8 cellular contexts compared by ENCODE assay signal in the genomic region with DNA sequence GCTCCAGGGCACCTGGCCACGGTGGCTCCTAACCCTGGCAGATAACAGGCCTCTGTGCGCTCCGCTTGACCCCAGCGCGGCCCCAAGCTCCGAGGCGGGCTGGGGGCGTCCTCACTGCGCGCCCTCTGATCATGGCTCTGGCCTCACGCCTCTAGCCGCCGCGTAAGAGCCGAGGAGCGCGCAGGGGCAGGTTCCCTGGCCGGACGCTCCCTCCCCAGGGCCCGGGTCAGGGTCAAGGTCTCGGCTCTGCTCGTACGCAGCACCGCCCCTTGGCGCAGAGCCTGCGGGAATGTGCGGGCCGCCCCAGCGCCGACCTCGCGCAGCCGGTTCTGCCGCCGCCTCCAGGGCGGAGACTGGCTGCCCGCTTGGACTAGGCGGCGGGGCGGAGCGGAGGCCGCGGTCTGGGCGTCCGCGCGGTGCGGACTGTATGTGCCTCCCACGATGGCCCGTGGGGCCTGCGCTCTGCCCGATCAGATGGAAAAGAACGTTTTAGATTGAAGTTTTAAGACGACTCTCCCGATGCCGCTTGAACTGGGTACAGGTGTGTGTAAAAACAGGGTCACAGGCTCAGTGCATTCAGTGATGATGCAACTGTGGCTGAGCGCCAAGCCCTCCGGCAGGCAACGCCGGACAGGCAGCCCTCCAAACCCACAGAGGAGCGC. TPM values are rescaled to one million over a fixed set of nuclear protein-coding genes. Genes with fewer than 3 reads are reported as not detected.
DNase-seq lines count a peak whose midpoint lies in the region; ATAC-seq and TF ChIP-seq lines count a peak whose summit lies in the region.

No MANE protein-coding gene starts in this region.

- H3K4me2 ChIP-seq in trophoblast cell (ENCODE audit: low read length) = peak overlapping the region; percentile 80

- H3K4ac ChIP-seq in trophoblast cell (ENCODE audit: low read depth, low read length) = no peak overlapping the region

- DNase-seq in CD4-positive, alpha-beta T cell = peak in 1 of 10 experiments; percentile 4
- peak; percentile 48 for DNase-seq in GM19238 (ENCODE audit: insufficient read length, low spot score)
- peak; percentile 56 for DNase-seq in NB4 (ENCODE audit: low read depth)
- peak; percentile 74 to 87 (median 79) for DNase-seq in adrenal gland
- DNase-seq in left ventricle myocardium inferior = peak; percentile 88
- peak; percentile 96 to 98 for DNase-seq in trophoblast cell

- H3K27ac Mint-ChIP-seq in CD4-positive, alpha-beta T cell = no peak overlapping the region

- H3K4me1 Mint-ChIP-seq in CD4-positive, alpha-beta T cell (ENCODE audit: low read depth) = peaks cover 30% of the 10 kb centered on the region

- H4K91ac ChIP-seq in trophoblast cell (ENCODE audit: low read depth, low read length) = no peak overlapping the region

- TF ChIP-seq POLR2A in NB4 (IDR thresholded peaks at IDR 0.05; ENCODE audit: extremely low read depth, insufficient read length) = no peak
- TF ChIP-seq POLR2A in adrenal gland (IDR thresholded peaks at IDR 0.05) = no peak

- H2BK120ac ChIP-seq in trophoblast cell (ENCODE audit: insufficient read depth, low read length, poor library complexity) = no peak overlapping the region

- H3K23ac ChIP-seq in trophoblast cell (ENCODE audit: low read length) = no peak overlapping the region

- no peaks in the 10 kb centered on the region for H3K36me3 Mint-ChIP-seq in CD4-positive, alpha-beta T cell (ENCODE audit: low read depth)

- no peak overlapping the region for H3K9ac ChIP-seq in trophoblast cell (ENCODE audit: low read length)

- H3K4me1 ChIP-seq in adrenal gland (replicated peaks in 1 of 2) (peaks cover 15 to 17% of the 10 kb centered on the region in 2 donors), left ventricle myocardium inferior (peaks cover 30% of the 10 kb centered on the region), trophoblast cell (ENCODE audit: control insufficient read depth in 1 of 2, insufficient read depth in 2 of 2, low read length in 2 of 2) (peaks cover 6 to 11% of the 10 kb centered on the region in 2 experiments)

- POLR2A ChIA-PET in CD4-positive, alpha-beta T cell (lab: Charles Lee) = no interaction called here

- no peak overlapping the region for H3K27ac ChIP-seq in CD4-positive, alpha-beta T cell (ENCODE audit: low read depth, low read length)
- H3K27ac ChIP-seq in adrenal gland (peak overlapping the region in 2 of 5 donors; percentile 7 to 47), left ventricle myocardium inferior (replicated peaks) (peak overlapping the region; percentile 79), trophoblast cell (ENCODE audit: low read depth, low read length) (no peak overlapping the region)

- CTCF ChIA-PET in CD4-positive, alpha-beta T cell (lab: Charles Lee) = no interaction called here

- peaks cover 45% of the 10 kb centered on the region for H3K27me3 ChIP-seq in CD4-positive, alpha-beta T cell (ENCODE audit: control insufficient read depth, insufficient read depth, low read length)
- H3K27me3 ChIP-seq in adrenal gland = no peaks in the 10 kb centered on the region
- no peaks in the 10 kb centered on the region for H3K27me3 ChIP-seq in left ventricle myocardium inferior (ENCODE audit: low read depth)
- H3K27me3 ChIP-seq in trophoblast cell (ENCODE audit: insufficient read depth, low read length) = peaks cover 12% of the 10 kb centered on the region

- 1 to 4% (median 2%) methylated on average over 11 to 61 of the region's 61 CpGs for WGBS in adrenal gland, 4 donors
- no CpG with 5 or more reads among the region's 61 CpGs for WGBS in trophoblast cell (ENCODE audit: extremely low coverage, insufficient coverage, insufficient read length)

- no peaks in the 10 kb centered on the region for H3K79me2 ChIP-seq in trophoblast cell (ENCODE audit: control insufficient read depth, insufficient read depth, low read length, poor library complexity)

- no peak overlapping the region for H2BK5ac ChIP-seq in trophoblast cell (ENCODE audit: low read depth, low read length, poor library complexity)

- peak; percentile 12 for ATAC-seq in CD4-positive, alpha-beta T cell (ENCODE audit: poor library complexity)
- ATAC-seq in HG03139 (IDR thresholded peaks at IDR 0.05; ENCODE audit: unreplicated experiment) (no peak), HG03520 (IDR thresholded peaks at IDR 0.05; ENCODE audit: unreplicated experiment) (no peak)

- H3K79me1 ChIP-seq in trophoblast cell (ENCODE audit: low read length) = peaks cover 1% of the 10 kb centered on the region

- H2AK5ac ChIP-seq in trophoblast cell (ENCODE audit: low read length) = no peak overlapping the region

- peak overlapping the region; percentile 32 for H3K4me3 ChIP-seq in NB4 (ENCODE audit: low read depth, low read length)
- H3K4me3 ChIP-seq in adrenal gland = peak overlapping the region in 2 of 4 donors; percentile 11 to 54
- H3K4me3 ChIP-seq in left ventricle myocardium inferior = peak overlapping the region; percentile 77
- H3K4me3 ChIP-seq in trophoblast cell (ENCODE audit: low read depth, low read length) = peak overlapping the region; percentile 55

- peak overlapping the region; percentile 9 for H2AFZ ChIP-seq in trophoblast cell (ENCODE audit: insufficient read depth, low read length, poor library complexity)

- no peak overlapping the region for H2BK12ac ChIP-seq in trophoblast cell (ENCODE audit: low read length)

- H4K8ac ChIP-seq in trophoblast cell (ENCODE audit: low read depth, low read length) = peak overlapping the region; percentile 8

- H3K36me3 ChIP-seq in adrenal gland (replicated peaks in 1 of 2) (no peaks in the 10 kb centered on the region), left ventricle myocardium inferior (no peaks in the 10 kb centered on the region), trophoblast cell (ENCODE audit: control insufficient read depth in 1 of 2, insufficient read depth in 2 of 2, low read length in 2 of 2) (no peaks in the 10 kb centered on the region)

- no peak overlapping the region for H4K12ac ChIP-seq in trophoblast cell (ENCODE audit: low read depth, low read length)

- H3K9me3 Mint-ChIP-seq in CD4-positive, alpha-beta T cell = no peaks in the 10 kb centered on the region

- no peaks in the 10 kb centered on the region for H3K9me3 ChIP-seq in CD4-positive, alpha-beta T cell (ENCODE audit: control insufficient read depth, low read length)
- H3K9me3 ChIP-seq in adrenal gland (replicated peaks in 1 of 3) (no peaks in the 10 kb centered on the region), left ventricle myocardium inferior (replicated peaks) (no peaks in the 10 kb centered on the region), trophoblast cell (ENCODE audit: insufficient read depth, low read depth, low read length) (no peaks in the 10 kb centered on the region)

- TF ChIP-seq CTCF in CD4-positive, alpha-beta T cell (IDR thresholded peaks at IDR 0.05) = no peak
- TF ChIP-seq CTCF in NB4 (IDR thresholded peaks at IDR 0.05; ENCODE audit: low read depth, low read length) (no peak), adrenal gland (IDR thresholded peaks at IDR 0.05) (no peak), left ventricle myocardium inferior (IDR thresholded peaks at IDR 0.05; ENCODE audit: borderline replicate concordance) (no peak)

- no peak overlapping the region for H3K18ac ChIP-seq in trophoblast cell (ENCODE audit: low read length)

- intact Hi-C loops in CD4-positive, alpha-beta T cell (cut with DNase I, micrococcal nuclease) = no loop called here
- intact Hi-C loops in adrenal gland (cut with DNase I) = no loop called here
- intact Hi-C loops in left ventricle myocardium inferior (cut with micrococcal nuclease) = no loop called here

- H3K14ac ChIP-seq in trophoblast cell (ENCODE audit: low read length) = no peak overlapping the region

- peak overlapping the region; percentile 80 for H3K4me3 Mint-ChIP-seq in CD4-positive, alpha-beta T cell

- peaks cover 74% of the 10 kb centered on the region for H3K27me3 Mint-ChIP-seq in CD4-positive, alpha-beta T cell

RNA-seq across cellular contexts. Expression of a gene that starts 40.8 kb away (rescaled TPM):
- total RNA-seq in CD4-positive, alpha-beta T cell = 1 to 10 TPM; 4.6 to 5.1 TPM
- total RNA-seq in adrenal gland = 10 to 100 TPM in 5 of 8 donors, 1 to 10 TPM in 3; 7.9 to 20.6 (median 14.2) TPM
- 10 to 100 TPM in 1 of 3 donors, 1 to 10 TPM in 2; 5.0 to 11.0 (median 6.7) TPM for polyA plus RNA-seq in adrenal gland
- total RNA-seq in left ventricle myocardium inferior = 8.4 TPM
- 11.9 and 12.2 TPM in 2 replicates for polyA plus RNA-seq in trophoblast cell (2013)

RNA-seq across cellular contexts. Expression of a gene that starts 53.2 kb away (rescaled TPM):
- total RNA-seq in CD4-positive, alpha-beta T cell = 10 to 100 TPM; 20.9 to 21.3 TPM
- 10 to 100 TPM; 28.4 to 42.8 (median 38.2) TPM for total RNA-seq in adrenal gland
- polyA plus RNA-seq in adrenal gland = 10 to 100 TPM; 33.1 to 41.7 (median 37.7) TPM
- total RNA-seq in left ventricle myocardium inferior = 24.1 TPM
- polyA plus RNA-seq in trophoblast cell (2013) = 15.4 and 16.5 TPM in 2 replicates

RNA-seq across cellular contexts. Expression of a gene that starts 57.5 kb away (rescaled TPM):
- 10 to 100 TPM; 18.8 to 21.0 TPM for total RNA-seq in CD4-positive, alpha-beta T cell
- total RNA-seq in adrenal gland (10 to 100 TPM; 10.0 to 20.7 (median 12.4) TPM), left ventricle myocardium inferior (12.0 TPM)
- 10 to 100 TPM in 2 of 3 donors, 1 to 10 TPM in 1; 5.7 to 18.5 (median 11.0) TPM for polyA plus RNA-seq in adrenal gland
- 6.3 and 6.5 TPM in 2 replicates for polyA plus RNA-seq in trophoblast cell (2013)
